20 cellular contexts compared by ENCODE assay signal in genomic region chr11:126842038-126842437, GRCh38.
DNase-seq lines count a peak whose midpoint lies in the region; ATAC-seq and TF ChIP-seq lines count a peak whose summit lies in the region.
"Had no signal": no experiment of that assay in that cellular context is flagged by ENCODE, and none has a peak within 500 bp of the region (broad histone marks: within the 10 kb centered on the region; RNA-seq: fewer than 3 reads in every experiment).

No MANE protein-coding gene starts in this region.

- peaks cover 0 to 2% of the 10 kb centered on the region in 2 donors for H3K4me1 ChIP-seq in neuronal stem cell (ENCODE audit: control insufficient read depth in 2 of 2, insufficient read depth in 1 of 2, low read depth in 1 of 2, low read length in 2 of 2)
- H3K4me1 ChIP-seq in HAP-1: no peaks in the 10 kb centered on the region

- no peak overlapping the region for H4K91ac ChIP-seq in neuronal stem cell (ENCODE audit: low read depth, low read length, poor library complexity)

- H2BK15ac ChIP-seq in neuronal stem cell (ENCODE audit: low read length): no peak overlapping the region

- no peak overlapping the region for H2AFZ ChIP-seq in neuronal stem cell (ENCODE audit: low read length)

- H3K27ac ChIP-seq in neuronal stem cell (replicated peaks; ENCODE audit: low read length): no peak overlapping the region
- H3K27ac ChIP-seq: A549, C4-2B, SK-N-MC had no signal

- no peak overlapping the region for H2AK5ac ChIP-seq in neuronal stem cell (ENCODE audit: low read depth, low read length)

- no peaks in the 10 kb centered on the region for H3K79me1 ChIP-seq in neuronal stem cell (ENCODE audit: low read depth, low read length)

- WGBS in neuronal stem cell (ENCODE audit: extremely low coverage in 2 of 2, insufficient read length in 2 of 2, insufficient replicate concordance in 1 of 2), 2 donors: no CpG with 5 or more reads among the region's 6 CpGs

- DNase-seq in Caki2 (ENCODE audit: low read depth) (peak; percentile 33), astrocyte of the cerebellum (ENCODE audit: low read depth) (peak; percentile 11), iris pigment epithelial cell (ENCODE audit: low read depth) (peak; percentile 1), neuronal stem cell (ENCODE audit: low spot score) (no peak), DMS 273 treated with DMSO at 0.1 percent for 48 hours (lab: John Stamatoyannopoulos, UW) (no peak), HAP-1 (ENCODE audit: low spot score in 2 of 2) (no peak)
- DNase-seq: DND-41, H9, Karpas-422, MG63, NCI-H1048, NCI-H1436 treated with DMSO at 0.1 percent for 48 hours, NCI-H2029 treated with DMSO at 0.1 percent for 48 hours, NCI-H2171 treated with DMSO at 0.1 percent for 48 hours, NCI-H748 treated with DMSO at 0.1 percent for 48 hours, SHP77 had no signal

- no peak overlapping the region for H2BK5ac ChIP-seq in neuronal stem cell (ENCODE audit: low read length)

- no peak overlapping the region for H2BK120ac ChIP-seq in neuronal stem cell (ENCODE audit: low read depth, low read length)

- H3K9me3 ChIP-seq in neuronal stem cell (replicated peaks in 1 of 2; ENCODE audit: control insufficient read depth in 2 of 2, insufficient read depth in 1 of 2, low read depth in 1 of 2, low read length in 2 of 2) (no peaks in the 10 kb centered on the region), HAP-1 (no peaks in the 10 kb centered on the region)
- H3K9me3 ChIP-seq: A549, MG63 had no signal

- in situ Hi-C loops in Caki2 (cut with HindIII; ENCODE audit: low pct_unique_long_range_greater_than_20kb, low sequenced_read_pairs): no loop called here
- in situ Hi-C loops in astrocyte of the cerebellum (cut with HindIII; ENCODE audit: low sequenced_read_pairs): no loop called here
- in situ Hi-C loops in HAP-1 (cut with MboI; ENCODE audit: low sequenced_read_pairs): no loop called here

- H2BK12ac ChIP-seq in neuronal stem cell (ENCODE audit: low read length): no peak overlapping the region

- no peak overlapping the region for H3K4me2 ChIP-seq in neuronal stem cell (ENCODE audit: insufficient read depth, low read length, poor library complexity, severe bottlenecking)
- H3K4me2 ChIP-seq: A549 had no signal

- H3K4ac ChIP-seq in neuronal stem cell (ENCODE audit: low read length): no peak overlapping the region

- ATAC-seq in GM18909 (IDR thresholded peaks at IDR 0.05; ENCODE audit: poor library complexity, unreplicated experiment): no peak
- ATAC-seq: A549 had no signal

- no peak overlapping the region for H3K14ac ChIP-seq in neuronal stem cell (ENCODE audit: low read length)

- H4K8ac ChIP-seq in neuronal stem cell (ENCODE audit: low read depth, low read length): no peak overlapping the region

- H3K9ac ChIP-seq in neuronal stem cell (ENCODE audit: low read depth, low read length, poor library complexity): no peak overlapping the region

- no peak overlapping the region for H3K23ac ChIP-seq in neuronal stem cell (ENCODE audit: low read depth, low read length, poor library complexity)

- no peaks in the 10 kb centered on the region for H3K36me3 ChIP-seq in neuronal stem cell (replicated peaks in 1 of 2; ENCODE audit: control insufficient read depth in 2 of 2, insufficient read depth in 2 of 2, low read length in 2 of 2)
- H3K36me3 ChIP-seq in HAP-1 (replicated peaks): no peaks in the 10 kb centered on the region
- H3K36me3 ChIP-seq: MG63 had no signal

- peak overlapping the region; percentile 27 for H3K18ac ChIP-seq in neuronal stem cell (ENCODE audit: low read length)

- H3K4me3 ChIP-seq in astrocyte of the cerebellum (ENCODE audit: low read depth, low read length) (no peak overlapping the region), neuronal stem cell (ENCODE audit: low read length in 2 of 2) (no peak overlapping the region), HAP-1 (no peak overlapping the region)
- H3K4me3 ChIP-seq: A549, MG63, SK-N-MC had no signal

- no peaks in the 10 kb centered on the region for H3K27me3 ChIP-seq in neuronal stem cell (ENCODE audit: control insufficient read depth in 3 of 3, insufficient read depth in 3 of 3, low read depth in 1 of 3, low read length in 3 of 3)
- H3K27me3 ChIP-seq in HAP-1 (ENCODE audit: low read depth): 0 out of 2 replicates have a peak, but pooled peaks cover 2% of the 10 kb centered on the region
- H3K27me3 ChIP-seq: MG63 had no signal

- TF ChIP-seq CTCF in astrocyte of the cerebellum (IDR thresholded peaks at IDR 0.05; ENCODE audit: low read depth, low read length, missing control alignments): no peak

Comparison
In these comparisons a context has a peak if more than half of its experiments do, and no peak if none do; other contexts are left out.
1. DNase-seq: peak in Caki2 (single experiment), astrocyte of the cerebellum (single experiment) and iris pigment epithelial cell (single experiment); none in neuronal stem cell (single experiment), DMS 273 treated with DMSO at 0.1 percent for 48 hours (single experiment) and HAP-1 (0 of 2).